Comparison of ENCODE assay signal across 18 cellular contexts in genomic region chr15:58746174-58746573, GRCh38. TPM values are rescaled to one million over a fixed set of nuclear protein-coding genes. Genes with fewer than 3 reads are reported as not detected.
DNase-seq lines count a peak whose midpoint lies in the region; ATAC-seq and TF ChIP-seq lines count a peak whose summit lies in the region.
"Had no signal": no experiment of that assay in that cellular context is flagged by ENCODE, and none has a peak within 500 bp of the region (broad histone marks: within the 10 kb centered on the region; RNA-seq: fewer than 3 reads in every experiment).

No MANE protein-coding gene starts in this region.

- H3K9ac ChIP-seq in MM.1S (ENCODE audit: low read length) (no peak overlapping the region), neural progenitor cell (no peak overlapping the region)

- H3K79me2 ChIP-seq in MM.1S (ENCODE audit: low read length) (peaks cover 84% of the 10 kb centered on the region), neural progenitor cell (ENCODE audit: low read depth) (peaks cover 79% of the 10 kb centered on the region)

- H3K36me3 Mint-ChIP-seq in neural progenitor cell: peaks cover 15% of the 10 kb centered on the region

- ATAC-seq in GM21515 (IDR thresholded peaks at IDR 0.05; ENCODE audit: unreplicated experiment) (no peak), GM21723 (IDR thresholded peaks at IDR 0.05; ENCODE audit: unreplicated experiment) (no peak)
- ATAC-seq: gastrocnemius medialis had no signal

- H3K27ac ChIP-seq in MM.1S (ENCODE audit: low read length) (no peak overlapping the region), dorsolateral prefrontal cortex (no peak overlapping the region), neural progenitor cell (no peak overlapping the region)
- H3K27ac ChIP-seq: skin epidermis, transverse colon had no signal

- H3F3A ChIP-seq in MM.1S (ENCODE audit: insufficient read depth, low read length): peaks cover 23% of the 10 kb centered on the region
- H3F3A ChIP-seq in neural progenitor cell (ENCODE audit: low read depth): peaks cover 23% of the 10 kb centered on the region

- 0 out of 2 replicates have a peak, but pooled peaks cover 3% of the 10 kb centered on the region for H3K36me3 ChIP-seq in MM.1S (replicated peaks; ENCODE audit: insufficient read depth, low read length)
- H3K36me3 ChIP-seq in neural progenitor cell: no peaks in the 10 kb centered on the region
- H3K36me3 ChIP-seq: gastrocnemius medialis, transverse colon had no signal

- H3K9me3 Mint-ChIP-seq in neural progenitor cell: no peaks in the 10 kb centered on the region

- no peak overlapping the region for H3K27ac Mint-ChIP-seq in neural progenitor cell

- H2AFZ ChIP-seq in MM.1S (ENCODE audit: low read length): no peak overlapping the region
- no peak overlapping the region for H2AFZ ChIP-seq in neural progenitor cell (replicated peaks)

- DNase-seq in NCI-H526 treated with DMSO at 0.1 percent for 48 hours (lab: John Stamatoyannopoulos, UW): peak; percentile 18
- DNase-seq in NCI-H526 (lab: John Stamatoyannopoulos, UW): no peak
- no peak for DNase-seq in MM.1S
- DNase-seq in dorsolateral prefrontal cortex: no peak
- no peak for DNase-seq in neural progenitor cell (ENCODE audit: low spot score)
- DNase-seq in stimulated activated CD4-positive, alpha-beta T cell treated with anti-CD3 and anti-CD28 coated beads, Interleukin-4, amount 100 ng/mL, for 4 hours: no peak
- DNase-seq: 8988T, aorta, dermis blood vessel endothelial cell, DMS79 treated with DMSO at 0.1 percent for 48 hours, gastrocnemius medialis, kidney, MV-4-11, NCI-H446 treated with DMSO at 0.1 percent for 48 hours, transverse colon had no signal

- H3K9me2 ChIP-seq in MM.1S (replicated peaks; ENCODE audit: insufficient read depth, low read length): no peaks in the 10 kb centered on the region

- H3K4me1 ChIP-seq in MM.1S (ENCODE audit: low read length) (peaks cover 19% of the 10 kb centered on the region), neural progenitor cell (peaks cover 21% of the 10 kb centered on the region)

- no peak for TF ChIP-seq CTCF in MM.1S (IDR thresholded peaks at IDR 0.05; ENCODE audit: low read length)
- TF ChIP-seq CTCF in dorsolateral prefrontal cortex (IDR thresholded peaks at IDR 0.05 in 54 of 56, conservative IDR thresholded peaks at IDR 0.05 in 2 of 56; ENCODE audit: low read depth in 1 of 56, partially characterized antibody in 56 of 56): no peak
- no peak for TF ChIP-seq CTCF in neural progenitor cell (IDR thresholded peaks at IDR 0.05)

- intact Hi-C loops in dorsolateral prefrontal cortex (cut with DNase I): loop anchor here (5.0 kb wide), 5 partner anchors 54 to 339 kb away; no protein-coding TSS in a partner anchor

- no peaks in the 10 kb centered on the region for H3K9me3 ChIP-seq in MM.1S (replicated peaks; ENCODE audit: insufficient read depth, low read length)
- H3K9me3 ChIP-seq in neural progenitor cell (ENCODE audit: low read depth): no peaks in the 10 kb centered on the region
- H3K9me3 ChIP-seq: gastrocnemius medialis, transverse colon had no signal

- H3K4me3 Mint-ChIP-seq in neural progenitor cell: no peak overlapping the region

- H3K4me1 Mint-ChIP-seq in neural progenitor cell: peaks cover 24% of the 10 kb centered on the region

- H3K4me3 ChIP-seq in MM.1S (ENCODE audit: low read length) (peak overlapping the region; percentile 89; the same call in 1 of the 2 replicates), dorsolateral prefrontal cortex (peak overlapping the region in 35 of 59 donors; percentile 0 to 98 (median 89)), neural progenitor cell (peak overlapping the region; percentile 4)
- H3K4me3 ChIP-seq: skin epidermis, transverse colon had no signal

- H3K4me2 ChIP-seq in MM.1S (ENCODE audit: low read depth, low read length) (peak overlapping the region; percentile 91), neural progenitor cell (peak overlapping the region; percentile 83)

- peaks cover 3% of the 10 kb centered on the region for H3K27me3 Mint-ChIP-seq in neural progenitor cell (ENCODE audit: insufficient read depth, low read depth)

- H4K20me1 ChIP-seq in MM.1S (ENCODE audit: insufficient read depth, low read length) (peaks cover 30% of the 10 kb centered on the region), neural progenitor cell (ENCODE audit: low read depth) (peaks cover 74% of the 10 kb centered on the region)

- H3K27me3 ChIP-seq in MM.1S (replicated peaks; ENCODE audit: insufficient read depth, low read length) (no peaks in the 10 kb centered on the region), dorsolateral prefrontal cortex (no peaks in the 10 kb centered on the region), neural progenitor cell (no peaks in the 10 kb centered on the region)
- H3K27me3 ChIP-seq: gastrocnemius medialis, transverse colon had no signal

RNA-seq across cellular contexts. Expression of gene ADAM10, which starts 3.3 kb away (rescaled TPM):
- total RNA-seq in dorsolateral prefrontal cortex (100 to 1,000 TPM in 100 of 120 experiments, 10 to 100 TPM in 20; 85.4 to 177 (median 116) TPM), neural progenitor cell (ENCODE audit: low replicate concordance) (150 and 153 TPM in 2 replicates)

RNA-seq across cellular contexts. Expression of gene MINDY2, which starts 24.9 kb away (rescaled TPM):
- 10 to 100 TPM; 28.6 to 56.4 (median 40.0) TPM for total RNA-seq in dorsolateral prefrontal cortex
- total RNA-seq in neural progenitor cell (ENCODE audit: low replicate concordance): 15.4 and 25.0 TPM in 2 replicates

Comparison
In these comparisons a context has a peak if more than half of its experiments do, and no peak if none do; other contexts are left out.
1. H3K4me3 ChIP-seq: peak in every context shown above with its lines; median percentile 89 in MM.1S; 89 in dorsolateral prefrontal cortex; 4 in neural progenitor cell.